ENCODE assay signal across 26 cellular contexts in genomic region chr13:57044910-57045309, GRCh38.
"Had no signal": no experiment of that assay in that cellular context is flagged by ENCODE, and none has a peak within 500 bp of the region (broad histone marks: within the 10 kb centered on the region; RNA-seq: fewer than 3 reads in every experiment).

No MANE protein-coding gene starts in this region.

- H3K27me3 ChIP-seq: stomach, suprapubic skin, thyroid gland, tibial artery, tibial nerve, transverse colon, upper lobe of left lung, upper lobe of right lung, uterus, vagina had no signal

- H3K27ac ChIP-seq: stomach, suprapubic skin, thoracic aorta, thyroid gland, tibial artery, tibial nerve, upper lobe of left lung, upper lobe of right lung, uterus, vagina had no signal

- DNase-seq: stimulated activated CD4-positive, alpha-beta T cell treated with anti-CD3 and anti-CD28 coated beads, Interleukin-2, amount 100 ng/mL, for 24 hours; stimulated activated CD4-positive, alpha-beta T cell treated with anti-CD3 and anti-CD28 coated beads, Interleukin-2, amount 100 ng/mL, for 48 hours; stimulated activated CD4-positive, alpha-beta T cell treated with anti-CD3 and anti-CD28 coated beads, Interleukin-4, amount 100 ng/mL, for 1 hour; stimulated activated CD4-positive, alpha-beta T cell treated with anti-CD3 and anti-CD28 coated beads, Interleukin-4, amount 100 ng/mL, for 24 hours; stimulated activated CD4-positive, alpha-beta T cell treated with anti-CD3 and anti-CD28 coated beads, Interleukin-4, amount 100 ng/mL, for 4 hours; stimulated activated CD8-positive, alpha-beta memory T cell treated with anti-CD3 and anti-CD28 coated beads, Interleukin-4, amount 100 ng/mL, for 48 hours; stimulated activated naive B cell treated with anti-CD40 and anti-IgM and Interleukin-4, amounts not matched to agents 10 μg/mL and 1 μg/mL and 100 μg/mL, for 72 hours; stimulated activated naive CD4-positive, alpha-beta T cell; stimulated activated naive CD4-positive, alpha-beta T cell treated with Interleukin-2 at 50 U/mL for 16 hours; stimulated activated naive CD8-positive, alpha-beta T cell treated with anti-CD3 and anti-CD28 coated beads, Interleukin-15, amount 100 ng/mL, for 72 hours; stimulated activated naive CD8-positive, alpha-beta T cell treated with anti-CD3 and anti-CD28 coated beads, Interleukin-15, Interleukin-2, amounts not matched to agents 100 U/mL and 50 U/mL, for 24 hours; stomach; substantia nigra; thyroid gland; tibial artery; transverse colon; upper lobe of left lung; upper lobe of right lung; uterus had no signal

- H3K36me3 ChIP-seq: stomach, suprapubic skin, thoracic aorta, thyroid gland, tibial artery, tibial nerve, transverse colon, upper lobe of left lung, upper lobe of right lung, uterus, vagina had no signal

- FAIRE-seq: urothelium cell line had no signal

- ATAC-seq: stimulated activated effector memory CD8-positive, alpha-beta T cell treated with anti-CD3 and anti-CD28 coated beads, Interleukin-12 subunit alpha, Interleukin-12 subunit beta, amount 100 ng/mL, for 72 hours; stimulated activated memory B cell treated with anti-CD40 and anti-IgM and Interleukin-4, amounts not matched to agents 10 μg/mL and 1 μg/mL and 100 μg/mL, for 72 hours; stimulated activated naive B cell treated with anti-CD40 and anti-IgM and Interleukin-4, amounts not matched to agents 10 μg/mL and 1 μg/mL and 100 μg/mL, for 72 hours; stimulated activated naive CD8-positive, alpha-beta T cell treated with anti-CD3 and anti-CD28 coated beads, Interleukin-15, amount 100 ng/mL, for 72 hours; stimulated activated naive CD8-positive, alpha-beta T cell treated with anti-CD3 and anti-CD28 coated beads, Interleukin-15, Interleukin-2, amounts not matched to agents 100 U/mL and 50 U/mL, for 24 hours; upper lobe of right lung had no signal

- H3K4me3 ChIP-seq: stomach, suprapubic skin, thoracic aorta, thyroid gland, tibial artery, tibial nerve, transverse colon, upper lobe of left lung, upper lobe of right lung, uterus, vagina had no signal

- H3K9me3 ChIP-seq: suprapubic skin, thoracic aorta, thyroid gland, tibial nerve, upper lobe of right lung, uterus, vagina had no signal

- H3K4me1 ChIP-seq: stomach, suprapubic skin, thyroid gland, tibial artery, tibial nerve, upper lobe of left lung, upper lobe of right lung, uterus, vagina had no signal
